ENCODE assay signal across 12 cellular contexts in genomic region chr18:39966275-39966674, GRCh38.
DNase-seq lines count a peak whose midpoint lies in the region; ATAC-seq and TF ChIP-seq lines count a peak whose summit lies in the region.
"Had no signal": no experiment of that assay in that cellular context is flagged by ENCODE, and none has a peak within 500 bp of the region (broad histone marks: within the 10 kb centered on the region; RNA-seq: fewer than 3 reads in every experiment).

No MANE protein-coding gene starts in this region.

- no peaks in the 10 kb centered on the region for H3K27me3 Mint-ChIP-seq in GM23338 (ENCODE audit: insufficient read depth, low read depth, poor library complexity)
- H3K27me3 Mint-ChIP-seq: CD4-positive, alpha-beta memory T cell had no signal

- DNase-seq in AG10803 (ENCODE audit: low read depth) (no peak), GM23338 (ENCODE audit: low spot score) (peak; percentile 77), SK-MEL-5 (ENCODE audit: low read depth, low spot score) (peak; percentile 14), foreskin keratinocyte (no peak), mucosa of descending colon (no peak), NCI-H2171 treated with DMSO at 0.1 percent for 48 hours (lab: John Stamatoyannopoulos, UW) (no peak)
- DNase-seq: activated gamma-delta T cell treated with Interleukin-2 at 50 U/mL for 16 hours; CD4-positive, alpha-beta memory T cell; NCI-H774 had no signal

- no peaks in the 10 kb centered on the region for H4K20me1 ChIP-seq in GM23338 (replicated peaks; ENCODE audit: insufficient read depth)

- H3K27ac ChIP-seq in GM23338 (ENCODE audit: low read depth) (no peak overlapping the region), foreskin keratinocyte (no peak overlapping the region)

- intact Hi-C loops in mucosa of descending colon (cut with DNase I, micrococcal nuclease): no loop called here

- no peaks in the 10 kb centered on the region for H3K9me3 ChIP-seq in mucosa of descending colon
- H3K9me3 ChIP-seq: HAP-1 had no signal

- no peak overlapping the region for H2AFZ ChIP-seq in GM23338

- no peaks in the 10 kb centered on the region for H3K36me3 Mint-ChIP-seq in GM23338 (ENCODE audit: low read depth)
- H3K36me3 Mint-ChIP-seq: CD4-positive, alpha-beta memory T cell had no signal

- peaks cover 13% of the 10 kb centered on the region for H3K4me1 ChIP-seq in GM23338 (ENCODE audit: insufficient read depth)
- peaks cover 23% of the 10 kb centered on the region for H3K4me1 ChIP-seq in foreskin keratinocyte
- H3K4me1 ChIP-seq in mucosa of descending colon (ENCODE audit: low read depth): no peaks in the 10 kb centered on the region

- no peaks in the 10 kb centered on the region for H3K79me2 ChIP-seq in GM23338 (replicated peaks; ENCODE audit: insufficient read depth)

- ATAC-seq in GM23338: peak; percentile 81
- ATAC-seq in foreskin keratinocyte: peak; percentile 55
- no peak for ATAC-seq in HG02938 (IDR thresholded peaks at IDR 0.05; ENCODE audit: unreplicated experiment)
- no peak for ATAC-seq in mucosa of descending colon
- no peak for ATAC-seq in GM19463 (IDR thresholded peaks at IDR 0.05; ENCODE audit: unreplicated experiment)

- no peak overlapping the region for H3K27ac Mint-ChIP-seq in GM23338
- H3K27ac Mint-ChIP-seq: CD4-positive, alpha-beta memory T cell had no signal

- H3F3A ChIP-seq in GM23338 (replicated peaks; ENCODE audit: low read depth): no peaks in the 10 kb centered on the region

- H3K9me3 Mint-ChIP-seq in GM23338: no peaks in the 10 kb centered on the region

- H3K4me3 Mint-ChIP-seq in GM23338: no peak overlapping the region
- H3K4me3 Mint-ChIP-seq: CD4-positive, alpha-beta memory T cell had no signal

- no peak overlapping the region for H3K4me3 ChIP-seq in AG10803 (ENCODE audit: low read length)
- H3K4me3 ChIP-seq in GM23338: no peak overlapping the region
- H3K4me3 ChIP-seq in mucosa of descending colon: no peak overlapping the region
- H3K4me3 ChIP-seq: HAP-1 had no signal

- no peaks in the 10 kb centered on the region for H3K27me3 ChIP-seq in GM23338 (ENCODE audit: insufficient read depth)
- H3K27me3 ChIP-seq in foreskin keratinocyte: no peaks in the 10 kb centered on the region

- H3K4me1 Mint-ChIP-seq in GM23338: peaks cover 15% of the 10 kb centered on the region
- H3K4me1 Mint-ChIP-seq: CD4-positive, alpha-beta memory T cell had no signal

- no peak overlapping the region for H3K4me2 ChIP-seq in GM23338

- no peaks in the 10 kb centered on the region for H3K9me2 ChIP-seq in GM23338 (ENCODE audit: insufficient read depth)

- H3K36me3 ChIP-seq in GM23338 (ENCODE audit: insufficient read depth): no peaks in the 10 kb centered on the region
- H3K36me3 ChIP-seq in mucosa of descending colon (ENCODE audit: low read depth): no peaks in the 10 kb centered on the region
- H3K36me3 ChIP-seq: HAP-1 had no signal

- TF ChIP-seq CTCF in AG10803 (conservative IDR thresholded peaks at IDR 0.05; ENCODE audit: low read length) (peak; percentile 33), GM23338 (conservative IDR thresholded peaks at IDR 0.05; ENCODE audit: low read depth in 2 of 2) (peak; percentile 65 to 69), foreskin keratinocyte (conservative IDR thresholded peaks at IDR 0.05) (peak; percentile 61), mucosa of descending colon (IDR thresholded peaks at IDR 0.05) (no peak)

- in situ Hi-C loops in SK-MEL-5 (cut with HindIII; ENCODE audit: low pct_unique_long_range_greater_than_20kb, low sequenced_read_pairs): no loop called here

TF ChIP-seq in GM23338, 12 proteins besides CTCF, POLR2A, EP300 and RAD21 (continues in another document):
- TF ChIP-seq ZNF331 (CRISPR knock-in tag; IDR thresholded peaks at IDR 0.05; ENCODE audit: low read depth) (no peak), EZH2phosphoT487 (IDR thresholded peaks at IDR 0.05; ENCODE audit: unreplicated experiment) (no peak), EZH2 (IDR thresholded peaks at IDR 0.05; ENCODE audit: low read depth, unreplicated experiment) (no peak), CREB1 (CRISPR knock-in tag; IDR thresholded peaks at IDR 0.05; ENCODE audit: low read depth) (no peak), JUNB (IDR thresholded peaks at IDR 0.05; ENCODE audit: unreplicated experiment) (no peak), POLR2AphosphoS5 (IDR thresholded peaks at IDR 0.05; ENCODE audit: low read depth) (no peak), ETS1 (IDR thresholded peaks at IDR 0.05) (no peak), STAT1 (IDR thresholded peaks at IDR 0.05; ENCODE audit: unreplicated experiment) (no peak), NANOG (IDR thresholded peaks at IDR 0.05; ENCODE audit: borderline replicate concordance) (no peak), ZNF114 (CRISPR knock-in tag; IDR thresholded peaks at IDR 0.05) (no peak)
- TF ChIP-seq, protein P1, sequence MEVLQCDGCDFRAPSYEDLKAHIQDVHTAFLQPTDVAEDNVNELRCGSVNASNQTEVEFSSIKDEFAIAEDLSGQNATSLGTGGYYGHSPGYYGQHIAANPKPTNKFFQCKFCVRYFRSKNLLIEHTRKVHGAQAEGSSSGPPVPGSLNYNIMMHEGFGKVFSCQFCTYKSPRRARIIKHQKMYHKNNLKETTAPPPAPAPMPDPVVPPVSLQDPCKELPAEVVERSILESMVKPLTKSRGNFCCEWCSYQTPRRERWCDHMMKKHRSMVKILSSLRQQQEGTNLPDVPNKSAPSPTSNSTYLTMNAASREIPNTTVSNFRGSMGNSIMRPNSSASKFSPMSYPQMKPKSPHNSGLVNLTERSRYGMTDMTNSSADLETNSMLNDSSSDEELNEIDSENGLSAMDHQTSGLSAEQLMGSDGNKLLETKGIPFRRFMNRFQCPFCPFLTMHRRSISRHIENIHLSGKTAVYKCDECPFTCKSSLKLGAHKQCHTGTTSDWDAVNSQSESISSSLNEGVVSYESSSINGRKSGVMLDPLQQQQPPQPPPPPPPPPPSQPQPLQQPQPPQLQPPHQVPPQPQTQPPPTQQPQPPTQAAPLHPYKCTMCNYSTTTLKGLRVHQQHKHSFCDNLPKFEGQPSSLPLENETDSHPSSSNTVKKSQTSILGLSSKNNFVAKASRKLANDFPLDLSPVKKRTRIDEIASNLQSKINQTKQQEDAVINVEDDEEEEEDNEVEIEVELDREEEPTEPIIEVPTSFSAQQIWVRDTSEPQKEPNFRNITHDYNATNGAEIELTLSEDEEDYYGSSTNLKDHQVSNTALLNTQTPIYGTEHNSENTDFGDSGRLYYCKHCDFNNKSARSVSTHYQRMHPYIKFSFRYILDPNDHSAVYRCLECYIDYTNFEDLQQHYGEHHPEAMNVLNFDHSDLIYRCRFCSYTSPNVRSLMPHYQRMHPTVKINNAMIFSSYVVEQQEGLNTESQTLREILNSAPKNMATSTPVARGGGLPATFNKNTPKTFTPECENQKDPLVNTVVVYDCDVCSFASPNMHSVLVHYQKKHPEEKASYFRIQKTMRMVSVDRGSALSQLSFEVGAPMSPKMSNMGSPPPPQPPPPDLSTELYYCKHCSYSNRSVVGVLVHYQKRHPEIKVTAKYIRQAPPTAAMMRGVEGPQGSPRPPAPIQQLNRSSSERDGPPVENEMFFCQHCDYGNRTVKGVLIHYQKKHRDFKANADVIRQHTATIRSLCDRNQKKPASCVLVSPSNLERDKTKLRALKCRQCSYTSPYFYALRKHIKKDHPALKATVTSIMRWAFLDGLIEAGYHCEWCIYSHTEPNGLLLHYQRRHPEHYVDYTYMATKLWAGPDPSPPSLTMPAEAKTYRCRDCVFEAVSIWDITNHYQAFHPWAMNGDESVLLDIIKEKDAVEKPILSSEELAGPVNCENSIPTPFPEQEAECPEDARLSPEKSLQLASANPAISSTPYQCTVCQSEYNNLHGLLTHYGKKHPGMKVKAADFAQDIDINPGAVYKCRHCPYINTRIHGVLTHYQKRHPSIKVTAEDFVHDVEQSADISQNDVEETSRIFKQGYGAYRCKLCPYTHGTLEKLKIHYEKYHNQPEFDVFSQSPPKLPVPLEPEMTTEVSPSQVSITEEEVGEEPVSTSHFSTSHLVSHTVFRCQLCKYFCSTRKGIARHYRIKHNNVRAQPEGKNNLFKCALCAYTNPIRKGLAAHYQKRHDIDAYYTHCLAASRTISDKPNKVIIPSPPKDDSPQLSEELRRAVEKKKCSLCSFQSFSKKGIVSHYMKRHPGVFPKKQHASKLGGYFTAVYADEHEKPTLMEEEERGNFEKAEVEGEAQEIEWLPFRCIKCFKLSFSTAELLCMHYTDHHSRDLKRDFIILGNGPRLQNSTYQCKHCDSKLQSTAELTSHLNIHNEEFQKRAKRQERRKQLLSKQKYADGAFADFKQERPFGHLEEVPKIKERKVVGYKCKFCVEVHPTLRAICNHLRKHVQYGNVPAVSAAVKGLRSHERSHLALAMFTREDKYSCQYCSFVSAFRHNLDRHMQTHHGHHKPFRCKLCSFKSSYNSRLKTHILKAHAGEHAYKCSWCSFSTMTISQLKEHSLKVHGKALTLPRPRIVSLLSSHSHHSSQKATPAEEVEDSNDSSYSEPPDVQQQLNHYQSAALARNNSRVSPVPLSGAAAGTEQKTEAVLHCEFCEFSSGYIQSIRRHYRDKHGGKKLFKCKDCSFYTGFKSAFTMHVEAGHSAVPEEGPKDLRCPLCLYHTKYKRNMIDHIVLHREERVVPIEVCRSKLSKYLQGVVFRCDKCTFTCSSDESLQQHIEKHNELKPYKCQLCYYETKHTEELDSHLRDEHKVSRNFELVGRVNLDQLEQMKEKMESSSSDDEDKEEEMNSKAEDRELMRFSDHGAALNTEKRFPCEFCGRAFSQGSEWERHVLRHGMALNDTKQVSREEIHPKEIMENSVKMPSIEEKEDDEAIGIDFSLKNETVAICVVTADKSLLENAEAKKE (CRISPR knock-in tag; IDR thresholded peaks at IDR 0.05): no peak

Comparison
In these comparisons a context has a peak if more than half of its experiments do, and no peak if none do; other contexts are left out.
1. DNase-seq: peak in GM23338 (single experiment) and SK-MEL-5 (single experiment); none in AG10803 (single experiment), foreskin keratinocyte (0 of 2), mucosa of descending colon (0 of 3) and NCI-H2171 treated with DMSO at 0.1 percent for 48 hours (single experiment).
2. ATAC-seq: peak in GM23338 (single experiment) and foreskin keratinocyte (single experiment); none in HG02938 (single experiment), mucosa of descending colon (single experiment) and GM19463 (single experiment).